In genomic region chr7:103117465-103117864, GRCh38 we compare ENCODE assay signal across 21 cellular contexts.
"Had no signal": no experiment of that assay in that cellular context is flagged by ENCODE, and none has a peak within 500 bp of the region (broad histone marks: within the 10 kb centered on the region; RNA-seq: fewer than 3 reads in every experiment).

No MANE protein-coding gene starts in this region.

- H3K27me3 ChIP-seq: colonic mucosa, gastrocnemius medialis, ovary, transverse colon, upper lobe of right lung, uterus had no signal

- ATAC-seq: gastrocnemius medialis; left lobe of liver; natural killer cell; stimulated activated naive CD8-positive, alpha-beta T cell treated with anti-CD3 and anti-CD28 coated beads, Interleukin-15, amount 100 ng/mL, for 72 hours; upper lobe of right lung had no signal

- H3K36me3 ChIP-seq: ovary, thoracic aorta, uterus had no signal

- H3K9me3 Mint-ChIP-seq: dendritic cell treated with granulocyte-macrophage colony-stimulating factor and Interleukin-4, amounts not matched to agents 40 ng/mL and 50 ng/mL, for 4 days; natural killer cell had no signal

- H3K4me1 ChIP-seq: gastrocnemius medialis, upper lobe of right lung, uterus had no signal

- H3K27ac Mint-ChIP-seq: dendritic cell treated with granulocyte-macrophage colony-stimulating factor and Interleukin-4, amounts not matched to agents 40 ng/mL and 50 ng/mL, for 4 days; memory B cell; natural killer cell; stimulated activated naive CD8-positive, alpha-beta T cell treated with anti-CD3 and anti-CD28 coated beads, Interleukin-15, amount 100 ng/mL, for 72 hours had no signal

- H3K27ac ChIP-seq: colonic mucosa, gastrocnemius medialis, thoracic aorta, transverse colon, upper lobe of right lung, uterus had no signal

- H3K4me3 ChIP-seq: colonic mucosa, gastrocnemius medialis, lung, ovary, smooth muscle cell, thoracic aorta, transverse colon, upper lobe of right lung, uterus had no signal

- DNase-seq: colonic mucosa; effector memory CD4-positive, alpha-beta T cell; gastrocnemius medialis; natural killer cell; occipital lobe; ovary; stimulated activated CD4-positive, alpha-beta T cell treated with anti-CD3 and anti-CD28 coated beads, Interleukin-12 subunit alpha, Interleukin-12 subunit beta, amount 100 ng/mL, for 4 hours; stimulated activated CD4-positive, alpha-beta T cell treated with anti-CD3 and anti-CD28 coated beads, Interleukin-1b, Interleukin-23, amount 100 ng/mL, for 48 hours; stimulated activated CD4-positive, alpha-beta T cell treated with anti-CD3 and anti-CD28 coated beads, Interleukin-4, amount 100 ng/mL, for 1 hour; stimulated activated CD8-positive, alpha-beta memory T cell treated with anti-CD3 and anti-CD28 coated beads, Interleukin-4, amount 100 ng/mL, for 48 hours; stimulated activated naive CD4-positive, alpha-beta T cell; stimulated activated naive CD8-positive, alpha-beta T cell treated with anti-CD3 and anti-CD28 coated beads, Interleukin-15, amount 100 ng/mL, for 72 hours; transverse colon; upper lobe of right lung; uterus had no signal

- H3K9me3 ChIP-seq: colonic mucosa, gastrocnemius medialis, ovary, thoracic aorta, transverse colon, upper lobe of right lung, uterus had no signal

- H3K27me3 Mint-ChIP-seq: dendritic cell treated with granulocyte-macrophage colony-stimulating factor and Interleukin-4, amounts not matched to agents 40 ng/mL and 50 ng/mL, for 4 days; memory B cell; stimulated activated naive CD8-positive, alpha-beta T cell treated with anti-CD3 and anti-CD28 coated beads, Interleukin-15, amount 100 ng/mL, for 72 hours had no signal

- H3K4me3 Mint-ChIP-seq: dendritic cell treated with granulocyte-macrophage colony-stimulating factor and Interleukin-4, amounts not matched to agents 40 ng/mL and 50 ng/mL, for 4 days; memory B cell; natural killer cell; stimulated activated naive CD8-positive, alpha-beta T cell treated with anti-CD3 and anti-CD28 coated beads, Interleukin-15, amount 100 ng/mL, for 72 hours had no signal
